8 cellular contexts compared by ENCODE assay signal in the genomic region with DNA sequence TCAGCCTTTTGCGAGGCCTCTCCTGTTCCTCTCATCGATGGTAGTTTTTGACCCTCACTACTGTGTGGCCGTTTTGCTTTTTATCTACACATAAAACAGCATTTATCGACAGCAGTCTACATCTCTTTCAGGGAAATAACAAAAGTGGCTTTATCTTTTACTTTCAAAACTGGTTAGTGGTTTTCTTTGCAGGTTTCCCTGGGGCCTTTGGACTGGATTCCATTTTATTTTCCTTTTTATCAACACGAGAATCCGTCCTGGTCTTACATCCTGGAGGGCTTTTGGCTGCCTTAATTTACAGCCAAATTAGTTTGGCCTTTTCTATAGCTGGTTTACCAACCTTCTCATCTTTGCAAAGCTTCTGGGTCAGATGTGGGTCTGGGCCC. TPM values are rescaled to one million over a fixed set of nuclear protein-coding genes. Genes with fewer than 3 reads are reported as not detected.
DNase-seq lines count a peak whose midpoint lies in the region; ATAC-seq, FAIRE-seq and TF ChIP-seq lines count a peak whose summit lies in the region.

No MANE protein-coding gene starts in this region.

- peak overlapping the region; percentile 82 for H3K4me3 ChIP-seq in DOHH2 (ENCODE audit: low read length)
- H3K4me3 ChIP-seq in OCI-LY3 (ENCODE audit: low read length), result peak overlapping the region; percentile 99
- peak overlapping the region in 2 of 4 donors; percentile 43 to 52 for H3K4me3 ChIP-seq in pancreas

- no peaks in the 10 kb centered on the region for H3K9me3 Mint-ChIP-seq in endothelial cell (ENCODE audit: unreplicated experiment)

- intact Hi-C loops in pancreas (cut with DNase I), result no loop called here

- peaks cover 9% of the 10 kb centered on the region for H3K4me1 Mint-ChIP-seq in endothelial cell (ENCODE audit: unreplicated experiment)

- DNase-seq in endothelial cell (ENCODE audit: low spot score), result no peak
- DNase-seq in pancreas, result no peak
- no peak for DNase-seq in NCI-H82 (lab: John Stamatoyannopoulos, UW)

- H4K20me1 ChIP-seq in DOHH2 (ENCODE audit: control insufficient read depth, insufficient read depth, low read depth, low read length) (no peaks in the 10 kb centered on the region), OCI-LY3 (ENCODE audit: insufficient read depth, low read length) (no peaks in the 10 kb centered on the region)

- H3K36me3 ChIP-seq in DOHH2 (ENCODE audit: control insufficient read depth, low read length) (no peaks in the 10 kb centered on the region; the same call in 1 of the 2 replicates), OCI-LY3 (replicated peaks; ENCODE audit: low read depth, low read length) (no peaks in the 10 kb centered on the region), pancreas (no peaks in the 10 kb centered on the region)

- H3K27ac ChIP-seq in DOHH2 (ENCODE audit: low read depth, low read length) (peak overlapping the region; percentile 69), OCI-LY3 (ENCODE audit: low read length) (peak overlapping the region; percentile 66), pancreas (peak overlapping the region in 3 of 4 donors; percentile 29 to 82 (median 57))

- FAIRE-seq in pancreas (lab: Jason Lieb, UNC), result no peak

- H3K79me2 ChIP-seq in DOHH2 (ENCODE audit: control insufficient read depth, low read length) (peaks cover 28% of the 10 kb centered on the region), OCI-LY3 (ENCODE audit: low read length) (peaks cover 4% of the 10 kb centered on the region; the same call in 1 of the 2 replicates)

- H3F3A ChIP-seq in DOHH2 (ENCODE audit: control insufficient read depth, insufficient read depth), result peaks cover 18% of the 10 kb centered on the region

- no peaks in the 10 kb centered on the region for H3K27me3 ChIP-seq in DOHH2 (ENCODE audit: control insufficient read depth, low read length)
- no peaks in the 10 kb centered on the region for H3K27me3 ChIP-seq in OCI-LY3 (ENCODE audit: low read depth, low read length)
- no peaks in the 10 kb centered on the region for H3K27me3 ChIP-seq in pancreas

- 46 to 53% methylated on average over 6 of the region's 6 CpGs for WGBS in pancreas, 2 donors

- ATAC-seq in pancreas, result peak in 2 of 4 donors; percentile 5 to 7
- no peak for ATAC-seq in HG02981 (IDR thresholded peaks at IDR 0.05; ENCODE audit: unreplicated experiment)
- no peak for ATAC-seq in GM19397 (IDR thresholded peaks at IDR 0.05; ENCODE audit: unreplicated experiment)
- ATAC-seq in HG02623 (IDR thresholded peaks at IDR 0.05; ENCODE audit: unreplicated experiment), result no peak

- no peaks in the 10 kb centered on the region for H3K9me2 ChIP-seq in DOHH2 (replicated peaks; ENCODE audit: control insufficient read depth, low read length)

- H3K36me3 Mint-ChIP-seq in endothelial cell (ENCODE audit: low read depth, unreplicated experiment), result no peaks in the 10 kb centered on the region

- H3K4me1 ChIP-seq in DOHH2 (ENCODE audit: control insufficient read depth, low read length) (peaks cover 26% of the 10 kb centered on the region), OCI-LY3 (ENCODE audit: low read length) (peaks cover 12% of the 10 kb centered on the region), pancreas (no peaks in the 10 kb centered on the region)

- H3K27ac Mint-ChIP-seq in endothelial cell (ENCODE audit: unreplicated experiment), result peak overlapping the region; percentile 61

- H2AFZ ChIP-seq in OCI-LY3 (ENCODE audit: low read depth, low read length), result peak overlapping the region; percentile 99

- no peak overlapping the region for H3K4me3 Mint-ChIP-seq in endothelial cell (ENCODE audit: unreplicated experiment)

- peak overlapping the region; percentile 99 for H3K9ac ChIP-seq in OCI-LY3 (ENCODE audit: low read length)

- peaks cover 1% of the 10 kb centered on the region for H3K27me3 Mint-ChIP-seq in endothelial cell (ENCODE audit: unreplicated experiment)

- no peaks in the 10 kb centered on the region for H3K9me3 ChIP-seq in DOHH2 (ENCODE audit: control insufficient read depth, insufficient read depth, low read length)
- no peaks in the 10 kb centered on the region for H3K9me3 ChIP-seq in OCI-LY3 (ENCODE audit: insufficient read depth, low read length)
- H3K9me3 ChIP-seq in pancreas, result no peaks in the 10 kb centered on the region

- TF ChIP-seq CTCF in DOHH2 (IDR thresholded peaks at IDR 0.05; ENCODE audit: low read depth, low read length, poor library complexity, severe bottlenecking), result no peak
- TF ChIP-seq CTCF in OCI-LY3 (IDR thresholded peaks at IDR 0.05; ENCODE audit: low read depth, low read length), result no peak
- no peak for TF ChIP-seq CTCF in endothelial cell (IDR thresholded peaks at IDR 0.05; ENCODE audit: unreplicated experiment)
- no peak for TF ChIP-seq CTCF in pancreas (IDR thresholded peaks at IDR 0.05)

- H3K4me2 ChIP-seq in DOHH2 (ENCODE audit: low read length), result peak overlapping the region; percentile 71
- H3K4me2 ChIP-seq in OCI-LY3 (ENCODE audit: low read length), result peak overlapping the region; percentile 82

RNA-seq across cellular contexts. Expression of a gene that starts 0.8 kb away (rescaled TPM):
- total RNA-seq in endothelial cell (ENCODE audit: unreplicated experiment) (not detected), pancreas (under 1 TPM in 1 of 6 donors, not detected in 5; 0.23 TPM)
- under 1 TPM in 1 of 2 donors, not detected in 1; 0.05 TPM for polyA plus RNA-seq in pancreas

RNA-seq across cellular contexts. Expression of a gene that starts 20.8 kb away (rescaled TPM):
- total RNA-seq in endothelial cell (ENCODE audit: unreplicated experiment) (not detected), pancreas (under 1 TPM in 4 of 6 donors, not detected in 2; 0.19 to 0.56 (median 0.40) TPM)
- polyA plus RNA-seq in pancreas, result 1 to 10 TPM in 1 of 2 donors, under 1 TPM in 1; 0.34 to 1.2 TPM
